In the genomic region with DNA sequence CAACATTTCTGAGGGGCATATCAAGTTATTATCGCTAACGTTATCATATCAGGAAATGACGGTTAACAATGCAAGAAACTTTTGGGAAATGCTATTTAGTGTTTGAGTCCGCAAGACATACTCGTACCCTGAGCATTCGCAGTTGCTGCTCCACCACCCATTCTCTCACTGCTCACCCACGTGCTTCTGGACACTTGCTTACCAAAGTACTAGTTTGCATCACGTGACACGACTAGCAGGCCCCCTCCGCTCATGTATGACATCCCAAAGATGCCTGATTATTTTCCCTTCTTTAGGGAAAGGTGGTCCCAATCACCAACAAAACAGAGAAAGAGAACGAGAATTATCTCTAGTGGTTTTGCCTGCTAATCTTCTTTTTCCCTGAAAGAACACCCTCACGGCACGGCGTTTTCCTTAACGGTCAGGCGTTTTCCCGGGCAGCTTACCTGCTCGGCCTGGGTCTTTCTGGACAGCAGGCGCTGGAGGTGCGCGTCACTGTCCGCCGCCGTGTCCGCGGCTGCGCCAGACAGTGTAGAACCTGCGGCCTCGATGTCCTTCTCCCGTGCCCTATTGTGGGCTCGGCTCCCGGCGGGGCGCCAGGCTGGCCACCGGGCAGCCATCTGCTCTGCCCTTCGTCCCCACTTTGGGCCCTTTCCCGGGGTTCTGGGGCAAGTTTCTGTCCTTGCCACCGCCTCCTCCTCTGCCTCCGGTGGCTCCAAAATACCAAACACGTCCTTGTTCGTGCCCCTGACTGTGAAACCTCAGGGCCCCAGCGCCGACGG, we compare ENCODE assay signal across 1 cellular context.
A peak's percentile ranks its signal among the peaks of the same experiment; 100 is the strongest.
TF ChIP-seq lines count a peak whose summit lies in the region.

Gene SUPV3L1, plus strand, starts transcription at position 492 of the 782 bp plus-strand sequence. Its CDS starts 58 bp downstream, at position 550.

TF ChIP-seq in HepG2, 621 proteins besides CTCF, POLR2A, EP300 and RAD21 (continued from another document and continues in another):
- TF ChIP-seq DBP (CRISPR knock-in tag; IDR thresholded peaks at IDR 0.05; ENCODE audit: not compliant biosample characterization) (no peak), GLMP (CRISPR knock-in tag; IDR thresholded peaks at IDR 0.05; ENCODE audit: borderline replicate concordance) (no peak), TRAFD1 (CRISPR knock-in tag; IDR thresholded peaks at IDR 0.05; ENCODE audit: borderline replicate concordance) (no peak), ELF4 (CRISPR knock-in tag; IDR thresholded peaks at IDR 0.05; ENCODE audit: borderline replicate concordance) (no peak), NFIB (CRISPR knock-in tag; IDR thresholded peaks at IDR 0.05; ENCODE audit: borderline replicate concordance) (no peak), ISL2 (CRISPR knock-in tag; IDR thresholded peaks at IDR 0.05) (peak; percentile 40; the same call in 1 of the 2 replicates), POGZ (CRISPR knock-in tag; IDR thresholded peaks at IDR 0.05) (peak; percentile 39; the same call in 1 of the 2 replicates), ZNF709 (CRISPR knock-in tag; IDR thresholded peaks at IDR 0.05) (peak; percentile 66; the same call in 1 of the 2 replicates), MYNN (CRISPR knock-in tag; IDR thresholded peaks at IDR 0.05; ENCODE audit: low read depth) (no peak; the same call in 1 of the 2 replicates), ZNF704 (CRISPR knock-in tag; IDR thresholded peaks at IDR 0.05; ENCODE audit: borderline replicate concordance) (peak; percentile 56; the same call in 1 of the 2 replicates), PRDM10 (CRISPR knock-in tag; IDR thresholded peaks at IDR 0.05; ENCODE audit: low read depth) (no peak), DNMT1 (CRISPR knock-in tag; IDR thresholded peaks at IDR 0.05) (no peak), ZBTB44 (CRISPR knock-in tag; IDR thresholded peaks at IDR 0.05) (no peak), HCFC1 (IDR thresholded peaks at IDR 0.05; ENCODE audit: low read depth, low read length) (peak; percentile 81), KMT2B (CRISPR knock-in tag; IDR thresholded peaks at IDR 0.05) (peak; percentile 94), ZSCAN12 (CRISPR knock-in tag; IDR thresholded peaks at IDR 0.05) (no peak), ZNF576 (CRISPR knock-in tag; IDR thresholded peaks at IDR 0.05) (no peak), ARNTL (CRISPR knock-in tag; IDR thresholded peaks at IDR 0.05) (peak; percentile 70; the same call in 1 of the 2 replicates), SATB2 (CRISPR knock-in tag; IDR thresholded peaks at IDR 0.05) (no peak), TSC22D2 (CRISPR knock-in tag; IDR thresholded peaks at IDR 0.05; ENCODE audit: borderline replicate concordance) (peak; percentile 54; the same call in 1 of the 2 replicates), CSRNP1 (CRISPR knock-in tag; IDR thresholded peaks at IDR 0.05) (no peak), MLXIP (CRISPR knock-in tag; IDR thresholded peaks at IDR 0.05; ENCODE audit: borderline replicate concordance) (no peak), ZBTB7A (CRISPR knock-in tag; IDR thresholded peaks at IDR 0.05) (no peak), ZNF30 (CRISPR knock-in tag; IDR thresholded peaks at IDR 0.05) (no peak), STAG1 (CRISPR knock-in tag; IDR thresholded peaks at IDR 0.05) (no peak), DMTF1 (CRISPR knock-in tag; IDR thresholded peaks at IDR 0.05) (no peak)
- TF ChIP-seq, protein P1, sequence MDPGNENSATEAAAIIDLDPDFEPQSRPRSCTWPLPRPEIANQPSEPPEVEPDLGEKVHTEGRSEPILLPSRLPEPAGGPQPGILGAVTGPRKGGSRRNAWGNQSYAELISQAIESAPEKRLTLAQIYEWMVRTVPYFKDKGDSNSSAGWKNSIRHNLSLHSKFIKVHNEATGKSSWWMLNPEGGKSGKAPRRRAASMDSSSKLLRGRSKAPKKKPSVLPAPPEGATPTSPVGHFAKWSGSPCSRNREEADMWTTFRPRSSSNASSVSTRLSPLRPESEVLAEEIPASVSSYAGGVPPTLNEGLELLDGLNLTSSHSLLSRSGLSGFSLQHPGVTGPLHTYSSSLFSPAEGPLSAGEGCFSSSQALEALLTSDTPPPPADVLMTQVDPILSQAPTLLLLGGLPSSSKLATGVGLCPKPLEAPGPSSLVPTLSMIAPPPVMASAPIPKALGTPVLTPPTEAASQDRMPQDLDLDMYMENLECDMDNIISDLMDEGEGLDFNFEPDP (CRISPR knock-in tag; conservative IDR thresholded peaks at IDR 0.05) = no peak
- TF ChIP-seq, protein P2, sequence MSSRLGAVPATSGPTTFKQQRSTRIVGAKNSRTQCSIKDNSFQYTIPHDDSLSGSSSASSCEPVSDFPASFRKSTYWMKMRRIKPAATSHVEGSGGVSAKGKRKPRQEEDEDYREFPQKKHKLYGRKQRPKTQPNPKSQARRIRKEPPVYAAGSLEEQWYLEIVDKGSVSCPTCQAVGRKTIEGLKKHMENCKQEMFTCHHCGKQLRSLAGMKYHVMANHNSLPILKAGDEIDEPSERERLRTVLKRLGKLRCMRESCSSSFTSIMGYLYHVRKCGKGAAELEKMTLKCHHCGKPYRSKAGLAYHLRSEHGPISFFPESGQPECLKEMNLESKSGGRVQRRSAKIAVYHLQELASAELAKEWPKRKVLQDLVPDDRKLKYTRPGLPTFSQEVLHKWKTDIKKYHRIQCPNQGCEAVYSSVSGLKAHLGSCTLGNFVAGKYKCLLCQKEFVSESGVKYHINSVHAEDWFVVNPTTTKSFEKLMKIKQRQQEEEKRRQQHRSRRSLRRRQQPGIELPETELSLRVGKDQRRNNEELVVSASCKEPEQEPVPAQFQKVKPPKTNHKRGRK (CRISPR knock-in tag; IDR thresholded peaks at IDR 0.05) = no peak
